ENCODE assay signal across 31 cellular contexts in genomic region chr3:173092038-173092437, GRCh38. TPM values are rescaled to one million over a fixed set of nuclear protein-coding genes. Genes with fewer than 3 reads are reported as not detected.
"Had no signal": no experiment of that assay in that cellular context is flagged by ENCODE, and none has a peak within 500 bp of the region (broad histone marks: within the 10 kb centered on the region; RNA-seq: fewer than 3 reads in every experiment).

No MANE protein-coding gene starts in this region.

- H3K36me3 ChIP-seq: stomach, suprapubic skin, thoracic aorta, thyroid gland, tibial artery, tibial nerve, transverse colon, upper lobe of left lung, upper lobe of right lung, uterus, vagina had no signal

- ATAC-seq: stimulated activated effector memory CD8-positive, alpha-beta T cell treated with anti-CD3 and anti-CD28 coated beads, Interleukin-12 subunit alpha, Interleukin-12 subunit beta, amount 100 ng/mL, for 72 hours; stimulated activated memory B cell treated with anti-CD40 and anti-IgM and Interleukin-4, amounts not matched to agents 10 μg/mL and 1 μg/mL and 100 μg/mL, for 72 hours; stimulated activated naive B cell treated with anti-CD40 and anti-IgM and Interleukin-4, amounts not matched to agents 10 μg/mL and 1 μg/mL and 100 μg/mL, for 72 hours; stimulated activated naive CD8-positive, alpha-beta T cell treated with anti-CD3 and anti-CD28 coated beads, Interleukin-15, amount 100 ng/mL, for 72 hours; stimulated activated naive CD8-positive, alpha-beta T cell treated with anti-CD3 and anti-CD28 coated beads, Interleukin-15, Interleukin-2, amounts not matched to agents 100 U/mL and 50 U/mL, for 24 hours; upper lobe of right lung had no signal

- H3K4me1 ChIP-seq: stomach, suprapubic skin, testis, thyroid gland, tibial artery, tibial nerve, transverse colon, upper lobe of left lung, upper lobe of right lung, uterus, vagina had no signal

- FAIRE-seq: urothelium cell line had no signal

- H3K9me3 ChIP-seq: stomach, testis, thoracic aorta, thyroid gland, tibial artery, tibial nerve, transverse colon, upper lobe of left lung, upper lobe of right lung, uterus, vagina had no signal

- H3K4me3 ChIP-seq: stomach, suprapubic skin, testis, thoracic aorta, thyroid gland, tibial artery, tibial nerve, transverse colon, upper lobe of left lung, upper lobe of right lung, uterus, vagina had no signal

- DNase-seq: stimulated activated CD4-positive, alpha-beta T cell treated with anti-CD3 and anti-CD28 coated beads, Interleukin-2, amount 100 ng/mL, for 48 hours; stimulated activated CD4-positive, alpha-beta T cell treated with anti-CD3 and anti-CD28 coated beads, Interleukin-4, amount 100 ng/mL, for 1 hour; stimulated activated CD4-positive, alpha-beta T cell treated with anti-CD3 and anti-CD28 coated beads, Interleukin-4, amount 100 ng/mL, for 24 hours; stimulated activated CD4-positive, alpha-beta T cell treated with anti-CD3 and anti-CD28 coated beads, Interleukin-4, amount 100 ng/mL, for 4 hours; stimulated activated CD8-positive, alpha-beta memory T cell treated with anti-CD3 and anti-CD28 coated beads, Interleukin-4, amount 100 ng/mL, for 48 hours; stimulated activated naive B cell treated with anti-CD40 and anti-IgM and Interleukin-4, amounts not matched to agents 10 μg/mL and 1 μg/mL and 100 μg/mL, for 72 hours; stimulated activated naive CD4-positive, alpha-beta T cell; stimulated activated naive CD4-positive, alpha-beta T cell treated with Interleukin-2 at 50 U/mL for 16 hours; stimulated activated naive CD8-positive, alpha-beta T cell treated with anti-CD3 and anti-CD28 coated beads, Interleukin-15, amount 100 ng/mL, for 72 hours; stimulated activated naive CD8-positive, alpha-beta T cell treated with anti-CD3 and anti-CD28 coated beads, Interleukin-15, Interleukin-2, amounts not matched to agents 100 U/mL and 50 U/mL, for 24 hours; stomach; substantia nigra; testis; thyroid gland; tibial artery; transverse colon; trophoblast cell; upper lobe of left lung; upper lobe of right lung; uterus had no signal

- H3K27me3 ChIP-seq: stomach, suprapubic skin, testis, thyroid gland, tibial artery, tibial nerve, transverse colon, upper lobe of left lung, upper lobe of right lung, uterus, vagina had no signal

- H3K27ac ChIP-seq: stomach, suprapubic skin, testis, thoracic aorta, thyroid gland, tibial artery, tibial nerve, transverse colon, upper lobe of left lung, upper lobe of right lung, uterus, vagina had no signal

RNA-seq across cellular contexts. Expression of gene SPATA16, which starts 49.0 kb away (rescaled TPM):
- total RNA-seq: stomach, subcutaneous adipose tissue, suprapubic skin, temporal lobe, thoracic aorta, thyroid gland, tibial nerve, transverse colon, upper lobe of left lung, upper lobe of right lung, ureter, urinary bladder, uterus, vagina had no signal
- polyA plus RNA-seq: stomach, urinary bladder had no signal
